ENCODE assay signal across 1 cellular context in genomic region chr22:45200862-45201511, GRCh38.
TF ChIP-seq lines count a peak whose summit lies in the region.

No MANE protein-coding gene starts in this region.

TF ChIP-seq in WTC11, 78 proteins besides CTCF, POLR2A, EP300 and RAD21 (continued from another document):
- TF ChIP-seq, protein P1, sequence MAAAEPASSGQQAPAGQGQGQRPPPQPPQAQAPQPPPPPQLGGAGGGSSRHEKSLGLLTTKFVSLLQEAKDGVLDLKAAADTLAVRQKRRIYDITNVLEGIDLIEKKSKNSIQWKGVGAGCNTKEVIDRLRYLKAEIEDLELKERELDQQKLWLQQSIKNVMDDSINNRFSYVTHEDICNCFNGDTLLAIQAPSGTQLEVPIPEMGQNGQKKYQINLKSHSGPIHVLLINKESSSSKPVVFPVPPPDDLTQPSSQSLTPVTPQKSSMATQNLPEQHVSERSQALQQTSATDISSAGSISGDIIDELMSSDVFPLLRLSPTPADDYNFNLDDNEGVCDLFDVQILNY (CRISPR knock-in tag; IDR thresholded peaks at IDR 0.05): no peak
- no peak for TF ChIP-seq ZNF263 (CRISPR knock-in tag; IDR thresholded peaks at IDR 0.05; ENCODE audit: low read depth)
- TF ChIP-seq ZNF671 (CRISPR knock-in tag; IDR thresholded peaks at IDR 0.05): no peak
- TF ChIP-seq NR2C2 (CRISPR knock-in tag; IDR thresholded peaks at IDR 0.05): no peak
- TF ChIP-seq CREB1 (CRISPR knock-in tag; IDR thresholded peaks at IDR 0.05): no peak
- TF ChIP-seq PRRX2 (CRISPR knock-in tag; IDR thresholded peaks at IDR 0.05): no peak
- no peak for TF ChIP-seq ZNF396 (CRISPR knock-in tag; IDR thresholded peaks at IDR 0.05; ENCODE audit: borderline replicate concordance)
- no peak for TF ChIP-seq GRHL2 (CRISPR knock-in tag; IDR thresholded peaks at IDR 0.05; ENCODE audit: insufficient replicate concordance, severe bottlenecking)
